11 cellular contexts compared by ENCODE assay signal in the genomic region with DNA sequence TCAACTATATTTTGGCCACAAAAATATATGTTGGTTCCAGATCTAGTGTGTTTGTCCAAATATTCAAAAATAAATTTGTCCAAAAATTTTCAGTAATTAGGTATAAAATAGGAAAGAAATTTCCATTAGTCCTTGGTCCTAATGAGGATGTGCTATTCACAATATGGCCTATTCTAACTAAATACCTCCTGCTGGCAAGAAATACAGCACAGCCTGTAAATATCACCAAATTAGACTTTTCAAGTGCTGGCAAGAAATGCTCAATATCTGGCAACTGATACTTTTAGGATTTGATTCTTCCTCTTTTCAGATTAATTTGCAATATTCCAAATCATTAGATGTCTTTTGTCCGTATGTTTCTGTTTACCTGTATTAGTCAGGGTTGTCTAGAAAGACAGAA.
"Had no signal": no experiment of that assay in that cellular context is flagged by ENCODE, and none has a peak within 500 bp of the region (broad histone marks: within the 10 kb centered on the region; RNA-seq: fewer than 3 reads in every experiment).

No MANE protein-coding gene starts in this region.

- H2AFZ ChIP-seq: GM23248, GM23338 had no signal

- H3K27ac ChIP-seq: GM23248 had no signal

- H3K9me3 ChIP-seq: HAP-1 had no signal

- H3K4me1 ChIP-seq: HAP-1 had no signal

- ATAC-seq: GM23338, HCT116 had no signal

- FAIRE-seq: H1, H54 had no signal

- H3K9ac ChIP-seq: GM23248 had no signal

- DNase-seq: GM23248, GOT3, H7, H9, HCEC 1CT, HFFc6 had no signal

- H3K4me3 ChIP-seq: GM23248, GM23338, HAP-1 had no signal

- H3K4me2 ChIP-seq: GM23338 had no signal

- H3K36me3 ChIP-seq: HAP-1 had no signal
